ENCODE assay signal across 9 cellular contexts in genomic region chr2:236642584-236643291, GRCh38.
DNase-seq lines count a peak whose midpoint lies in the region; ATAC-seq and TF ChIP-seq lines count a peak whose summit lies in the region.
"Had no signal": no experiment of that assay in that cellular context is flagged by ENCODE, and none has a peak within 500 bp of the region (broad histone marks: within the 10 kb centered on the region; RNA-seq: fewer than 3 reads in every experiment).

No MANE protein-coding gene starts in this region.

- H3K9ac ChIP-seq in GM23248: peak overlapping the region; percentile 86

- in situ Hi-C loops in GM23248 (cut with MboI) (no loop called here), astrocyte of the cerebellum (cut with HindIII; ENCODE audit: low sequenced_read_pairs) (no loop called here)

- no peak overlapping the region for H3K27ac Mint-ChIP-seq in activated CD4-positive, alpha-beta T cell treated with anti-CD3 and anti-CD28 coated beads, Interleukin-2, amount 10 ng/mL, durations not matched to agents 24 days and 14 days

- no peaks in the 10 kb centered on the region for H3K9me2 ChIP-seq in GM23248 (ENCODE audit: insufficient read depth)

- H3K36me3 Mint-ChIP-seq in activated CD4-positive, alpha-beta T cell treated with anti-CD3 and anti-CD28 coated beads, Interleukin-2, amount 10 ng/mL, durations not matched to agents 24 days and 14 days (ENCODE audit: low read depth): no peaks in the 10 kb centered on the region

- H3K4me3 Mint-ChIP-seq in activated CD4-positive, alpha-beta T cell treated with anti-CD3 and anti-CD28 coated beads, Interleukin-2, amount 10 ng/mL, durations not matched to agents 24 days and 14 days: no peak overlapping the region
- H3K4me3 Mint-ChIP-seq: neural crest cell had no signal

- WGBS in GM23248 (ENCODE audit: low coverage in 1 of 2, low lambda C conversion rate in 2 of 2, missing lambda C conversion rate in 2 of 2), 2 experiments: 1% methylated on average over 23 of the region's 23 CpGs

- no peaks in the 10 kb centered on the region for H3K79me2 ChIP-seq in GM23248 (ENCODE audit: insufficient read depth)

- H3K4me1 ChIP-seq in GM23248 (ENCODE audit: insufficient read depth) (peaks cover 21% of the 10 kb centered on the region), right atrium auricular region (peaks cover 0 to 13% of the 10 kb centered on the region in 2 donors)

- TF ChIP-seq CTCF in astrocyte of the cerebellum (IDR thresholded peaks at IDR 0.05; ENCODE audit: low read depth, low read length, missing control alignments): peak; percentile 4
- no peak for TF ChIP-seq CTCF in right atrium auricular region (IDR thresholded peaks at IDR 0.05)

- H3K27me3 Mint-ChIP-seq in activated CD4-positive, alpha-beta T cell treated with anti-CD3 and anti-CD28 coated beads, Interleukin-2, amount 10 ng/mL, durations not matched to agents 24 days and 14 days: peaks cover 6% of the 10 kb centered on the region

- no peaks in the 10 kb centered on the region for H3K9me3 Mint-ChIP-seq in activated CD4-positive, alpha-beta T cell treated with anti-CD3 and anti-CD28 coated beads, Interleukin-2, amount 10 ng/mL, durations not matched to agents 24 days and 14 days

- peaks cover 19% of the 10 kb centered on the region for H3F3A ChIP-seq in GM23248 (ENCODE audit: insufficient read depth)

- DNase-seq in GM23248 (peak; percentile 99), astrocyte of the cerebellum (ENCODE audit: low read depth) (peak; percentile 98), right atrium auricular region (ENCODE audit: low spot score) (peak; percentile 99), skeletal muscle cell (ENCODE audit: low read depth) (peak; percentile 97), GDM1 (lab: John Stamatoyannopoulos, UW) (no peak), SK-N-DZ (ENCODE audit: low spot score) (no peak)
- no peak for DNase-seq in activated CD4-positive, alpha-beta T cell treated with anti-CD3 and anti-CD28 coated beads, Interleukin-2, amount 10 ng/mL, durations not matched to agents 24 days and 14 days

- H3K4me1 Mint-ChIP-seq in activated CD4-positive, alpha-beta T cell treated with anti-CD3 and anti-CD28 coated beads, Interleukin-2, amount 10 ng/mL, durations not matched to agents 24 days and 14 days: no peaks in the 10 kb centered on the region

- no peak for ATAC-seq in HG02970 (IDR thresholded peaks at IDR 0.05; ENCODE audit: low FRiP score, unreplicated experiment)

- peak overlapping the region; percentile 88 for H3K4me2 ChIP-seq in GM23248 (ENCODE audit: unreplicated experiment)

- H3K27ac ChIP-seq in GM23248: peak overlapping the region; percentile 98
- peak overlapping the region; percentile 68 to 78 for H3K27ac ChIP-seq in right atrium auricular region

- H3K9me3 ChIP-seq in GM23248 (ENCODE audit: low read depth): no peaks in the 10 kb centered on the region
- H3K9me3 ChIP-seq in right atrium auricular region: peaks cover 3 to 17% of the 10 kb centered on the region in 2 donors

- H3K27me3 ChIP-seq in GM23248 (replicated peaks; ENCODE audit: insufficient read depth): no peaks in the 10 kb centered on the region
- H3K27me3 ChIP-seq in right atrium auricular region: no peaks in the 10 kb centered on the region

- H3K4me3 ChIP-seq in GM23248 (peak overlapping the region; percentile 62), astrocyte of the cerebellum (ENCODE audit: low read depth, low read length) (no peak overlapping the region), right atrium auricular region (no peak overlapping the region), skeletal muscle cell (ENCODE audit: low read depth, low read length) (no peak overlapping the region)

- H2AFZ ChIP-seq in GM23248: peak overlapping the region; percentile 79

- H4K20me1 ChIP-seq in GM23248 (ENCODE audit: insufficient read depth): no peaks in the 10 kb centered on the region

- intact Hi-C loops in activated CD4-positive, alpha-beta T cell treated with anti-CD3 and anti-CD28 coated beads, Interleukin-2, amount 10 ng/mL, durations not matched to agents 24 days and 14 days (cut with micrococcal nuclease): no loop called here

- H3K36me3 ChIP-seq in GM23248 (ENCODE audit: low read depth) (no peaks in the 10 kb centered on the region), right atrium auricular region (no peaks in the 10 kb centered on the region)

Comparison
In these comparisons a context has a peak if more than half of its experiments do, and no peak if none do; other contexts are left out.
1. DNase-seq: peak in GM23248 (single experiment), astrocyte of the cerebellum (single experiment), right atrium auricular region (single experiment) and skeletal muscle cell (single experiment); none in GDM1 (single experiment), activated CD4-positive, alpha-beta T cell treated with anti-CD3 and anti-CD28 coated beads, Interleukin-2, amount 10 ng/mL, durations not matched to agents 24 days and 14 days (single experiment) and SK-N-DZ (single experiment).